Comparison of ENCODE assay signal across 23 cellular contexts in genomic region chr7:151927011-151927410, GRCh38. TPM values are rescaled to one million over a fixed set of nuclear protein-coding genes. Genes with fewer than 3 reads are reported as not detected.
DNase-seq lines count a peak whose midpoint lies in the region; ATAC-seq and TF ChIP-seq lines count a peak whose summit lies in the region.
"Had no signal": no experiment of that assay in that cellular context is flagged by ENCODE, and none has a peak within 500 bp of the region (broad histone marks: within the 10 kb centered on the region; RNA-seq: fewer than 3 reads in every experiment).

No MANE protein-coding gene starts in this region.

- peak; percentile 7 for ATAC-seq in left lobe of liver
- ATAC-seq: HCT116 had no signal

- TF ChIP-seq POLR2A in prostate gland (IDR thresholded peaks at IDR 0.05) = no peak

- 85% methylated on average over 6 of the region's 6 CpGs for WGBS in prostate gland

- H3K4me1 Mint-ChIP-seq in type B pancreatic cell (ENCODE audit: unreplicated experiment) = peaks cover 9% of the 10 kb centered on the region

- no peaks in the 10 kb centered on the region for H3K36me3 ChIP-seq in BLaER1 treated with 17β-estradiol and CSF1 and Interleukin-3, amounts not matched to agents 10 nM and 100 nM
- H3K36me3 ChIP-seq in prostate gland (no peaks in the 10 kb centered on the region), H7 (replicated peaks; ENCODE audit: control insufficient read depth, insufficient read depth, low read length) (no peaks in the 10 kb centered on the region), right atrium auricular region (no peaks in the 10 kb centered on the region)

- H4K20me1 ChIP-seq in BLaER1 treated with 17β-estradiol and CSF1 and Interleukin-3, amounts not matched to agents 10 nM and 100 nM = no peaks in the 10 kb centered on the region

- H3K4me3 Mint-ChIP-seq in type B pancreatic cell = no peak overlapping the region
- H3K4me3 Mint-ChIP-seq: CD4-positive, alpha-beta memory T cell had no signal

- DNase-seq in MV-4-11 (lab: John Stamatoyannopoulos, UW) (peak; percentile 18), left lobe of liver (ENCODE audit: low spot score) (no peak), prostate gland (ENCODE audit: low spot score) (no peak), H7 (no peak), right atrium auricular region (ENCODE audit: low spot score) (no peak), type B pancreatic cell (ENCODE audit: extremely low spot score, unreplicated experiment) (no peak)
- no peak for DNase-seq in stimulated activated CD4-positive, alpha-beta T cell treated with anti-CD3 and anti-CD28 coated beads, Interleukin-4, amount 100 ng/mL, for 4 hours
- DNase-seq: 8988T; CD4-positive, alpha-beta memory T cell; DMS153; GDM1; GM23248; KG1; NCI-H1092; NCI-H1436 treated with DMSO at 0.1 percent for 48 hours; NCI-H2029; NCI-H526; PC-9; SIG-M5 had no signal

- H3K36me3 Mint-ChIP-seq in type B pancreatic cell = no peaks in the 10 kb centered on the region
- H3K36me3 Mint-ChIP-seq: CD4-positive, alpha-beta memory T cell had no signal

- H3K27me3 Mint-ChIP-seq in type B pancreatic cell = peaks cover 9% of the 10 kb centered on the region

- H3K27ac ChIP-seq in BLaER1 treated with 17β-estradiol and CSF1 and Interleukin-3, amounts not matched to agents 10 nM and 100 nM = peak overlapping the region in 6 of 11 experiments; percentile 54 to 93 (median 82); a peak in 9 of 22 replicates
- H3K27ac ChIP-seq in prostate gland (peak overlapping the region; percentile 86), right atrium auricular region (no peak overlapping the region)
- H3K27ac ChIP-seq: GM23248, PC-9, RWPE1 had no signal

- H3K27me3 ChIP-seq in BLaER1 treated with 17β-estradiol and CSF1 and Interleukin-3, amounts not matched to agents 10 nM and 100 nM = no peaks in the 10 kb centered on the region
- H3K27me3 ChIP-seq in prostate gland (replicated peaks; ENCODE audit: insufficient read depth) (no peaks in the 10 kb centered on the region), H7 (ENCODE audit: control insufficient read depth, insufficient read depth, low read length) (no peaks in the 10 kb centered on the region), right atrium auricular region (no peaks in the 10 kb centered on the region)

- H3K9ac ChIP-seq in BLaER1 treated with 17β-estradiol and CSF1 and Interleukin-3, amounts not matched to agents 10 nM and 100 nM = peak overlapping the region in 1 of 11 experiments; percentile 69; a peak in 1 of 22 replicates
- H3K9ac ChIP-seq: GM23248 had no signal

- H3K9me3 Mint-ChIP-seq in type B pancreatic cell = peaks cover 5% of the 10 kb centered on the region
- H3K9me3 Mint-ChIP-seq: CD4-positive, alpha-beta memory T cell had no signal

- H3K27ac Mint-ChIP-seq in type B pancreatic cell = no peak overlapping the region

- H3K9me3 ChIP-seq in BLaER1 treated with 17β-estradiol and CSF1 and Interleukin-3, amounts not matched to agents 10 nM and 100 nM (replicated peaks in 1 of 11) = 0 out of 22 replicates have a peak, but pooled peaks cover 0 to 9% (median 0%) of the 10 kb centered on the region in 11 experiments
- H3K9me3 ChIP-seq in prostate gland (no peaks in the 10 kb centered on the region), right atrium auricular region (no peaks in the 10 kb centered on the region)

- intact Hi-C loops in prostate gland (cut with DNase I) = no loop called here

- TF ChIP-seq CTCF in prostate gland (IDR thresholded peaks at IDR 0.05) (no peak), right atrium auricular region (IDR thresholded peaks at IDR 0.05) (no peak), type B pancreatic cell (conservative IDR thresholded peaks at IDR 0.05) (no peak)

- no peak overlapping the region for H3K4me3 ChIP-seq in BLaER1 treated with 17β-estradiol and CSF1 and Interleukin-3, amounts not matched to agents 10 nM and 100 nM
- H3K4me3 ChIP-seq in prostate gland (no peak overlapping the region), H7 (ENCODE audit: insufficient read depth, low read depth, low read length) (no peak overlapping the region), right atrium auricular region (no peak overlapping the region)
- H3K4me3 ChIP-seq: GM23248, PC-9 had no signal

- H3K4me1 ChIP-seq in BLaER1 treated with 17β-estradiol and CSF1 and Interleukin-3, amounts not matched to agents 10 nM and 100 nM = peaks cover 0 to 60% (median 28%) of the 10 kb centered on the region in 10 experiments; a peak in 19 of 20 replicates
- H3K4me1 ChIP-seq in prostate gland (replicated peaks) (peaks cover 10% of the 10 kb centered on the region), right atrium auricular region (peaks cover 0 to 9% of the 10 kb centered on the region in 2 donors)

- H3K4me2 ChIP-seq in BLaER1 treated with 17β-estradiol and CSF1 and Interleukin-3, amounts not matched to agents 10 nM and 100 nM = peak overlapping the region in 6 of 11 experiments; percentile 69 to 86 (median 74); a peak in 11 of 22 replicates
- H3K4me2 ChIP-seq: PC-9 had no signal

RNA-seq across cellular contexts. Expression of gene GALNTL5, which starts 29.2 kb away (rescaled TPM):
- total RNA-seq in left lobe of liver = not detected
- total RNA-seq in prostate gland = 1 to 10 TPM in 1 of 2 donors, not detected in 1; 9.3 TPM
- total RNA-seq in H7 (2014; rRNA removed; shearing (Covaris generic)) = not detected in 2 replicates
- total RNA-seq in right atrium auricular region = not detected
- total RNA-seq in type B pancreatic cell (ENCODE audit: low replicate concordance) = not detected in 2 replicates
- total RNA-seq: CD4-positive, alpha-beta memory T cell; Daoy; GM23248; PC-9 had no signal

RNA-seq across cellular contexts. Expression of gene PRKAG2, which starts 50.1 kb away (rescaled TPM):
- total RNA-seq in left lobe of liver (43.4 TPM), prostate gland (10 to 100 TPM; 31.6 to 38.1 TPM), right atrium auricular region (100 to 1,000 TPM; 133 to 177 TPM), type B pancreatic cell (ENCODE audit: low replicate concordance) (17.9 and 23.9 TPM in 2 replicates)
- total RNA-seq in H7 (2014; rRNA removed; shearing (Covaris generic)) = 5.8 and 6.0 TPM in 2 replicates

Comparison
In these comparisons a context has a peak if more than half of its experiments do, and no peak if none do; other contexts are left out.
1. H3K27ac ChIP-seq: peak in BLaER1 treated with 17β-estradiol and CSF1 and Interleukin-3, amounts not matched to agents 10 nM and 100 nM (6 of 11) and prostate gland (2 of 2); none in right atrium auricular region (0 of 2).